8 cellular contexts compared by ENCODE assay signal in genomic region chr3:28575748-28576589, GRCh38.
DNase-seq lines count a peak whose midpoint lies in the region; ATAC-seq lines count a peak whose summit lies in the region.

No MANE protein-coding gene starts in this region.

- peaks cover 5 to 28% (median 19%) of the 10 kb centered on the region in 5 donors for H3K27me3 ChIP-seq in subcutaneous abdominal adipose tissue (ENCODE audit: control insufficient read depth in 5 of 5, insufficient read depth in 4 of 5, low read length in 5 of 5)

- H3K9ac ChIP-seq in subcutaneous abdominal adipose tissue (ENCODE audit: low read length in 5 of 5), result no peak overlapping the region

- DNase-seq in NCI-H1417 (lab: John Stamatoyannopoulos, UW) (peak; percentile 61 to 85 (median 73)), NCI-H1417 treated with DMSO at 0.1 percent for 48 hours (lab: John Stamatoyannopoulos, UW) (no peak), anterior cingulate cortex (lab: John Stamatoyannopoulos, UW) (peak in 48 of 58 donors; percentile 5 to 75 (median 40)), iPS-NIHi7 (ENCODE audit: extremely low spot score) (peak; percentile 65), KG1 (lab: John Stamatoyannopoulos, UW) (no peak)

- H3K4me1 ChIP-seq in subcutaneous abdominal adipose tissue (ENCODE audit: control insufficient read depth in 5 of 5, insufficient read depth in 5 of 5, low read length in 5 of 5), result peaks cover 0 to 24% (median 21%) of the 10 kb centered on the region in 5 donors

- no peaks in the 10 kb centered on the region for H3K36me3 ChIP-seq in subcutaneous abdominal adipose tissue (ENCODE audit: control insufficient read depth in 5 of 5, insufficient read depth in 5 of 5, low read length in 5 of 5)

- H3K4me3 ChIP-seq in subcutaneous abdominal adipose tissue (ENCODE audit: low read depth in 1 of 5, low read length in 5 of 5), result peak overlapping the region; percentile 51 to 73 (median 62)

- ATAC-seq in GM18498 (IDR thresholded peaks at IDR 0.05; ENCODE audit: unreplicated experiment) (no peak), HG03460 (IDR thresholded peaks at IDR 0.05; ENCODE audit: unreplicated experiment) (no peak)

- H3K27ac ChIP-seq in subcutaneous abdominal adipose tissue (ENCODE audit: low read depth, low read length), result no peak overlapping the region

- no peaks in the 10 kb centered on the region for H3K9me3 ChIP-seq in subcutaneous abdominal adipose tissue (ENCODE audit: control insufficient read depth in 5 of 5, low read length in 5 of 5)

Comparison
In these comparisons a context has a peak if more than half of its experiments do, and no peak if none do; other contexts are left out.
1. DNase-seq: peak in NCI-H1417 (3 of 3), anterior cingulate cortex (48 of 58) and iPS-NIHi7 (single experiment); none in NCI-H1417 treated with DMSO at 0.1 percent for 48 hours (single experiment) and KG1 (single experiment).